In the genomic region with DNA sequence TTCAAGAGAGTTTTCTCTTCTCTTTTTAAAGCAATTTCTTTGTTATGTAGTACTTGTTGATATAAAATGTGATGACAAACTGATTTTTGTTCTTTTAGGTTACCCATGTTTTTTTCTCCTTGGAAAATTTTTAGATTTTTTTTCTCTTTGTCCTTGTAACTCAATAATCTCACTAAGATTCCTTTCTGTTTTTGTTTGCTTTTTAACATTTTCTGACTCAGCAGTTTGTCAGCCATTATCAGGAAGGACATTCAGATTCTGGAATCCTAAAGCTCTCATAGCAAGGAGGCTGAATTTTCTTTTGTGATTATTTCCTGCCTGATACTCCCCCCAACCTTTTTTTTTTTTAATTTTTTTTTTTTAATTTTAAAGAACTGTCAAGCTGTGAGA, we compare ENCODE assay signal across 1 cellular context.
TF ChIP-seq lines count a peak whose summit lies in the region.

No MANE protein-coding gene starts in this region.

TF ChIP-seq in WTC11, 78 proteins besides CTCF, POLR2A, EP300 and RAD21 (continued from another document):
- TF ChIP-seq ZNF425 (CRISPR knock-in tag; conservative IDR thresholded peaks at IDR 0.05) (no peak), CBFB (CRISPR knock-in tag; IDR thresholded peaks at IDR 0.05; ENCODE audit: low read depth) (no peak), HMGA2 (CRISPR knock-in tag; IDR thresholded peaks at IDR 0.05) (no peak), ZNF263 (CRISPR knock-in tag; IDR thresholded peaks at IDR 0.05; ENCODE audit: low read depth) (no peak), E2F1 (CRISPR knock-in tag; IDR thresholded peaks at IDR 0.05) (no peak), AFF4 (CRISPR knock-in tag; IDR thresholded peaks at IDR 0.05; ENCODE audit: borderline replicate concordance) (no peak), FOXK1 (CRISPR knock-in tag; IDR thresholded peaks at IDR 0.05) (no peak), ZNF121 (CRISPR knock-in tag; IDR thresholded peaks at IDR 0.05) (no peak), ZNF232 (CRISPR knock-in tag; IDR thresholded peaks at IDR 0.05) (no peak), ZMAT4 (CRISPR knock-in tag; IDR thresholded peaks at IDR 0.05) (no peak), PREB (CRISPR knock-in tag; IDR thresholded peaks at IDR 0.05; ENCODE audit: borderline replicate concordance) (no peak), ZNF396 (CRISPR knock-in tag; IDR thresholded peaks at IDR 0.05; ENCODE audit: borderline replicate concordance) (no peak), NR3C1 (CRISPR knock-in tag; conservative IDR thresholded peaks at IDR 0.05; ENCODE audit: low read depth) (no peak), SP1 (CRISPR knock-in tag; conservative IDR thresholded peaks at IDR 0.05) (no peak), NR1H2 (CRISPR knock-in tag; IDR thresholded peaks at IDR 0.05) (no peak), MAX (CRISPR knock-in tag; IDR thresholded peaks at IDR 0.05) (no peak), ELF4 (CRISPR knock-in tag; IDR thresholded peaks at IDR 0.05; ENCODE audit: low read depth) (no peak)
- TF ChIP-seq, protein P1, sequence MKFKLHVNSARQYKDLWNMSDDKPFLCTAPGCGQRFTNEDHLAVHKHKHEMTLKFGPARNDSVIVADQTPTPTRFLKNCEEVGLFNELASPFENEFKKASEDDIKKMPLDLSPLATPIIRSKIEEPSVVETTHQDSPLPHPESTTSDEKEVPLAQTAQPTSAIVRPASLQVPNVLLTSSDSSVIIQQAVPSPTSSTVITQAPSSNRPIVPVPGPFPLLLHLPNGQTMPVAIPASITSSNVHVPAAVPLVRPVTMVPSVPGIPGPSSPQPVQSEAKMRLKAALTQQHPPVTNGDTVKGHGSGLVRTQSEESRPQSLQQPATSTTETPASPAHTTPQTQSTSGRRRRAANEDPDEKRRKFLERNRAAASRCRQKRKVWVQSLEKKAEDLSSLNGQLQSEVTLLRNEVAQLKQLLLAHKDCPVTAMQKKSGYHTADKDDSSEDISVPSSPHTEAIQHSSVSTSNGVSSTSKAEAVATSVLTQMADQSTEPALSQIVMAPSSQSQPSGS (CRISPR knock-in tag; IDR thresholded peaks at IDR 0.05; ENCODE audit: borderline replicate concordance, low read depth), result no peak
- TF ChIP-seq, protein P2, sequence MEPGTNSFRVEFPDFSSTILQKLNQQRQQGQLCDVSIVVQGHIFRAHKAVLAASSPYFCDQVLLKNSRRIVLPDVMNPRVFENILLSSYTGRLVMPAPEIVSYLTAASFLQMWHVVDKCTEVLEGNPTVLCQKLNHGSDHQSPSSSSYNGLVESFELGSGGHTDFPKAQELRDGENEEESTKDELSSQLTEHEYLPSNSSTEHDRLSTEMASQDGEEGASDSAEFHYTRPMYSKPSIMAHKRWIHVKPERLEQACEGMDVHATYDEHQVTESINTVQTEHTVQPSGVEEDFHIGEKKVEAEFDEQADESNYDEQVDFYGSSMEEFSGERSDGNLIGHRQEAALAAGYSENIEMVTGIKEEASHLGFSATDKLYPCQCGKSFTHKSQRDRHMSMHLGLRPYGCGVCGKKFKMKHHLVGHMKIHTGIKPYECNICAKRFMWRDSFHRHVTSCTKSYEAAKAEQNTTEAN (CRISPR knock-in tag; IDR thresholded peaks at IDR 0.05), result no peak
